27 cellular contexts compared by ENCODE assay signal in genomic region chr21:20519076-20519475, GRCh38.
"Had no signal": no experiment of that assay in that cellular context is flagged by ENCODE, and none has a peak within 500 bp of the region (broad histone marks: within the 10 kb centered on the region; RNA-seq: fewer than 3 reads in every experiment).

No MANE protein-coding gene starts in this region.

- ATAC-seq: stimulated activated effector memory CD8-positive, alpha-beta T cell treated with anti-CD3 and anti-CD28 coated beads, Interleukin-12 subunit alpha, Interleukin-12 subunit beta, amount 100 ng/mL, for 72 hours; stimulated activated memory B cell treated with anti-CD40 and anti-IgM and Interleukin-4, amounts not matched to agents 10 μg/mL and 1 μg/mL and 100 μg/mL, for 72 hours; stimulated activated naive B cell treated with anti-CD40 and anti-IgM and Interleukin-4, amounts not matched to agents 10 μg/mL and 1 μg/mL and 100 μg/mL, for 72 hours; stimulated activated naive CD8-positive, alpha-beta T cell treated with anti-CD3 and anti-CD28 coated beads, Interleukin-15, amount 100 ng/mL, for 72 hours; stimulated activated naive CD8-positive, alpha-beta T cell treated with anti-CD3 and anti-CD28 coated beads, Interleukin-15, Interleukin-2, amounts not matched to agents 100 U/mL and 50 U/mL, for 24 hours; upper lobe of right lung had no signal

- H3K27me3 ChIP-seq: stomach, suprapubic skin, testis, thyroid gland, tibial artery, tibial nerve, transverse colon, upper lobe of left lung, upper lobe of right lung, uterus, vagina had no signal

- H3K4me3 ChIP-seq: stomach, suprapubic skin, testis, thoracic aorta, thyroid gland, tibial artery, tibial nerve, transverse colon, upper lobe of left lung, upper lobe of right lung, uterus, vagina had no signal

- H3K4me1 ChIP-seq: stomach, suprapubic skin, testis, thyroid gland, tibial artery, tibial nerve, transverse colon, upper lobe of left lung, upper lobe of right lung, uterus, vagina had no signal

- DNase-seq: stimulated activated CD4-positive, alpha-beta T cell treated with anti-CD3 and anti-CD28 coated beads, Interleukin-2, amount 100 ng/mL, for 48 hours; stimulated activated CD4-positive, alpha-beta T cell treated with anti-CD3 and anti-CD28 coated beads, Interleukin-4, amount 100 ng/mL, for 1 hour; stimulated activated CD4-positive, alpha-beta T cell treated with anti-CD3 and anti-CD28 coated beads, Interleukin-4, amount 100 ng/mL, for 24 hours; stimulated activated CD4-positive, alpha-beta T cell treated with anti-CD3 and anti-CD28 coated beads, Interleukin-4, amount 100 ng/mL, for 4 hours; stimulated activated CD8-positive, alpha-beta memory T cell treated with anti-CD3 and anti-CD28 coated beads, Interleukin-4, amount 100 ng/mL, for 48 hours; stimulated activated naive B cell treated with anti-CD40 and anti-IgM and Interleukin-4, amounts not matched to agents 10 μg/mL and 1 μg/mL and 100 μg/mL, for 72 hours; stimulated activated naive CD4-positive, alpha-beta T cell; stimulated activated naive CD4-positive, alpha-beta T cell treated with Interleukin-2 at 50 U/mL for 16 hours; stimulated activated naive CD8-positive, alpha-beta T cell treated with anti-CD3 and anti-CD28 coated beads, Interleukin-15, amount 100 ng/mL, for 72 hours; stimulated activated naive CD8-positive, alpha-beta T cell treated with anti-CD3 and anti-CD28 coated beads, Interleukin-15, Interleukin-2, amounts not matched to agents 100 U/mL and 50 U/mL, for 24 hours; stomach; substantia nigra; testis; thyroid gland; tibial artery; transverse colon; trophoblast cell; upper lobe of left lung; upper lobe of right lung; uterus had no signal

- H3K27ac ChIP-seq: stomach, suprapubic skin, testis, thoracic aorta, thyroid gland, tibial artery, tibial nerve, transverse colon, upper lobe of left lung, upper lobe of right lung, uterus, vagina had no signal

- H3K9me3 ChIP-seq: stomach, suprapubic skin, testis, thoracic aorta, thyroid gland, tibial artery, tibial nerve, transverse colon, upper lobe of left lung, upper lobe of right lung, uterus, vagina had no signal

- FAIRE-seq: urothelium cell line had no signal

- H3K36me3 ChIP-seq: stomach, suprapubic skin, thoracic aorta, thyroid gland, tibial artery, tibial nerve, transverse colon, upper lobe of left lung, upper lobe of right lung, uterus, vagina had no signal
